In the genomic region with DNA sequence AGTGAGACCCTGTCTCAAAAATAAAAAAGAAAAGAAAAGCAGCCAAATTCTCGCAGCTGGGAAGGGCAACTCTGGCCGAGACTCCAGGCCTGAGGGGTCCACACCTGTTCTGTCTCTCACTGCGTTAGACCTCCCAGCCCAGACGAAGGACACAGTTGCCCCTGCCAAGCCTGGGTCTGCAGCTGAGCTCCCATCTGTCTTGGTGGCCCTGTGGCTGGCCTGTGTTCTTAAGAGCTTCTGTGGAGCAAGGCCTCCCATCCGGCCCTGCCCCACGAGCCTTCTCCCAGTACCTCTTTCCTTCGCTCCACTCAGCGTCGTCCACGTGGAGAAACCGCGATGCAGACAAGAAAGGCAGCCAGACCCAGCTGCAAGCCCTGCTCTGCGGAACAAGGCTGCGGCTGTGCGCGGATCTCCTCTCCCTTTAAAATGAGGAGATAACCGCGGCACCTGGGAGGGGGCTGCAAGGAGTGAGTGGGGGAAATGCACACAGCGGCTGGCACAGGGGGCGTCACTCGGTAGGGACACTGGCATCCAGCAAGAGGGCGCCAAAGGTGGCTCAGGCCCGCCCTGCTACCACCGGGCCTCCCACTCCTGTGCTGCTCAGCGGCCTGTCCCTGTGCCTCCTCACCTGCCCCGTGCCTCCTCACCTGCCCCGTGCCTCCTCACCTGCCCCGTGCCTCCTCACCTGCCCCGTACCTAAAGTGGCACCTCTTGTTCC, we compare ENCODE assay signal across 24 cellular contexts. TPM values are rescaled to one million over a fixed set of nuclear protein-coding genes. Genes with fewer than 3 reads are reported as not detected.
DNase-seq lines count a peak whose midpoint lies in the region; ATAC-seq, FAIRE-seq and TF ChIP-seq lines count a peak whose summit lies in the region.
"Had no signal": no experiment of that assay in that cellular context is flagged by ENCODE, and none has a peak within 500 bp of the region (broad histone marks: within the 10 kb centered on the region; RNA-seq: fewer than 3 reads in every experiment).

No MANE protein-coding gene starts in this region.

- no peak for FAIRE-seq in RCC 7860 (lab: Jason Lieb, UNC)
- FAIRE-seq: A204.1 had no signal

- TF ChIP-seq CTCF in left ventricle myocardium inferior (IDR thresholded peaks at IDR 0.05; ENCODE audit: borderline replicate concordance): no peak
- peak; percentile 14 for TF ChIP-seq CTCF in endodermal cell (conservative IDR thresholded peaks at IDR 0.05)
- no peak for TF ChIP-seq CTCF in right atrium auricular region (IDR thresholded peaks at IDR 0.05)

- H3K27ac Mint-ChIP-seq in endodermal cell: no peak overlapping the region

- intact Hi-C loops in left ventricle myocardium inferior (cut with micrococcal nuclease) (no loop called here), right cardiac atrium (cut with DNase I) (no loop called here), posterior cingulate gyrus (cut with DNase I) (no loop called here)

- no peaks in the 10 kb centered on the region for H3K36me3 Mint-ChIP-seq in endodermal cell (ENCODE audit: low read depth)
- H3K36me3 Mint-ChIP-seq: CD8-positive, alpha-beta memory T cell had no signal

- no peaks in the 10 kb centered on the region for H3K27me3 Mint-ChIP-seq in endodermal cell (ENCODE audit: insufficient read depth)

- H3K36me3 ChIP-seq in left ventricle myocardium inferior (no peaks in the 10 kb centered on the region), endodermal cell (ENCODE audit: control insufficient read depth, insufficient read depth, low read length) (no peaks in the 10 kb centered on the region), right atrium auricular region (no peaks in the 10 kb centered on the region)
- H3K36me3 ChIP-seq: MG63, Peyer's patch had no signal

- H3K9me3 ChIP-seq in left ventricle myocardium inferior (replicated peaks) (no peaks in the 10 kb centered on the region), right cardiac atrium (ENCODE audit: control insufficient read depth, low read length) (no peaks in the 10 kb centered on the region), endodermal cell (ENCODE audit: control insufficient read depth, low read length) (no peaks in the 10 kb centered on the region), right atrium auricular region (no peaks in the 10 kb centered on the region)
- H3K9me3 ChIP-seq: MG63, Peyer's patch had no signal

- peak overlapping the region; percentile 60 for H3K27ac ChIP-seq in left ventricle myocardium inferior (replicated peaks)
- H3K27ac ChIP-seq in right cardiac atrium (ENCODE audit: low read length): no peak overlapping the region
- H3K27ac ChIP-seq in endodermal cell (ENCODE audit: low read depth, low read length): no peak overlapping the region
- no peak overlapping the region for H3K27ac ChIP-seq in right atrium auricular region
- H3K27ac ChIP-seq: Peyer's patch, SK-N-MC had no signal

- no peak overlapping the region for H3K4me3 ChIP-seq in left ventricle myocardium inferior
- no peak overlapping the region for H3K4me3 ChIP-seq in right cardiac atrium (ENCODE audit: low read length)
- no peak overlapping the region for H3K4me3 ChIP-seq in endodermal cell (ENCODE audit: low read length)
- no peak overlapping the region for H3K4me3 ChIP-seq in right atrium auricular region
- H3K4me3 ChIP-seq: MG63, Peyer's patch, SK-N-MC had no signal

- H3K9ac ChIP-seq in endodermal cell (ENCODE audit: extremely low read depth, low read length, poor library complexity, severe bottlenecking): no peak overlapping the region

- H3K27me3 ChIP-seq in left ventricle myocardium inferior (ENCODE audit: low read depth) (peaks cover 10% of the 10 kb centered on the region), right cardiac atrium (ENCODE audit: control insufficient read depth, insufficient read depth) (no peaks in the 10 kb centered on the region), endodermal cell (ENCODE audit: control insufficient read depth, insufficient read depth, low read length, poor library complexity, severe bottlenecking) (no peaks in the 10 kb centered on the region), right atrium auricular region (no peaks in the 10 kb centered on the region)
- H3K27me3 ChIP-seq: MG63, Peyer's patch had no signal

- no peaks in the 10 kb centered on the region for H3K9me3 Mint-ChIP-seq in endodermal cell
- H3K9me3 Mint-ChIP-seq: CD8-positive, alpha-beta memory T cell had no signal

- no peak overlapping the region for H3K4me3 Mint-ChIP-seq in endodermal cell

- ATAC-seq in right cardiac atrium: no peak

- DNase-seq in left ventricle myocardium inferior (no peak), right cardiac atrium (no peak), MV-4-11 (lab: John Stamatoyannopoulos, UW) (peak; percentile 52), endodermal cell (no peak), posterior cingulate gyrus (no peak), RCC 7860 (ENCODE audit: low spot score) (no peak), right atrium auricular region (ENCODE audit: low spot score) (no peak), COR-L47 (lab: John Stamatoyannopoulos, UW) (no peak)
- DNase-seq: CD8-positive, alpha-beta memory T cell; GDM1; Kasumi-1; MG63; NCI-H1092; NCI-H1436 treated with DMSO at 0.1 percent for 48 hours; NCI-H2029; NCI-H446 treated with DMSO at 0.1 percent for 48 hours; NCI-H69; NK-92 treated with Interleukin-12 subunit alpha and Interleukin-12 subunit beta, amount 100 ng/mL, for 24 hours; Peyer's patch; Right ventricle myocardium superior had no signal

- 86% methylated on average over 29 of the region's 29 CpGs for WGBS in right cardiac atrium
- WGBS in endodermal cell (ENCODE audit: insufficient coverage in 1 of 2, insufficient read length in 1 of 2), 2 experiments: 89 to 95% methylated on average over 17 to 29 of the region's 29 CpGs

- H3K4me1 Mint-ChIP-seq in endodermal cell: peaks cover 5% of the 10 kb centered on the region

- H3K4me1 ChIP-seq in left ventricle myocardium inferior: peaks cover 42% of the 10 kb centered on the region
- peaks cover 8% of the 10 kb centered on the region for H3K4me1 ChIP-seq in right cardiac atrium (ENCODE audit: control insufficient read depth, insufficient read depth, low read length)
- no peaks in the 10 kb centered on the region for H3K4me1 ChIP-seq in endodermal cell (ENCODE audit: control insufficient read depth, insufficient read depth, low read length)
- H3K4me1 ChIP-seq in right atrium auricular region: peaks cover 0 to 12% of the 10 kb centered on the region in 2 donors
- H3K4me1 ChIP-seq: Peyer's patch had no signal

RNA-seq across cellular contexts. Expression of a gene that starts 42.4 kb away (rescaled TPM):
- total RNA-seq in left ventricle myocardium inferior (not detected), right cardiac atrium (1 to 10 TPM in 1 of 4 donors, not detected in 3; 1.1 TPM), endodermal cell (not detected), right atrium auricular region (not detected)
- polyA plus RNA-seq in right cardiac atrium: not detected
- polyA plus RNA-seq in endodermal cell (2013, experiment 1 of 2): not detected
- polyA plus RNA-seq in endodermal cell (2013, experiment 2 of 2): not detected
- total RNA-seq: CD8-positive, alpha-beta memory T cell; H4; Peyer's patch; Right ventricle myocardium superior had no signal
- polyA plus RNA-seq: BJ; CD8-positive, alpha-beta memory T cell had no signal

RNA-seq across cellular contexts. Expression of a gene that starts 55.9 kb away (rescaled TPM):
- total RNA-seq in left ventricle myocardium inferior (9.3 TPM), right cardiac atrium (10 to 100 TPM; 19.9 to 24.9 (median 20.3) TPM), endodermal cell (10 to 100 TPM; 21.5 to 32.5 TPM), right atrium auricular region (10 to 100 TPM; 19.6 to 23.6 TPM)
- polyA plus RNA-seq in right cardiac atrium: 12.8 TPM
- polyA plus RNA-seq in endodermal cell (2013, experiment 1 of 2): 26.1 TPM
- polyA plus RNA-seq in endodermal cell (2013, experiment 2 of 2): 22.1 TPM
